22 cellular contexts compared by ENCODE assay signal in genomic region chr5:116296335-116297072, GRCh38.
"Had no signal": no experiment of that assay in that cellular context is flagged by ENCODE, and none has a peak within 500 bp of the region (broad histone marks: within the 10 kb centered on the region; RNA-seq: fewer than 3 reads in every experiment).

No MANE protein-coding gene starts in this region.

- H3K4me3 ChIP-seq: esophagus squamous epithelium, gastroesophageal sphincter, hepatocyte, left lung, lower lobe of right lung, right atrium auricular region, smooth muscle cell had no signal

- ATAC-seq: gastroesophageal sphincter; left lung; lower lobe of right lung; natural killer cell treated with Interleukin-12 subunit alpha and Interleukin-12 subunit beta and Interleukin-15 and Interleukin-18, amount 100 ng/mL, for 72 hours had no signal

- H3K27me3 ChIP-seq: esophagus squamous epithelium, gastroesophageal sphincter, hepatocyte, left lung, right atrium auricular region had no signal

- H3K27ac ChIP-seq: epithelial cell of prostate, esophagus squamous epithelium, gastroesophageal sphincter, hepatocyte, left lung, lower lobe of right lung, right atrium auricular region had no signal

- H3K27me3 Mint-ChIP-seq: central memory CD8-positive, alpha-beta T cell; memory B cell; natural killer cell treated with Interleukin-12 subunit alpha and Interleukin-12 subunit beta and Interleukin-15 and Interleukin-18, amount 100 ng/mL, for 72 hours; type B pancreatic cell had no signal

- DNase-seq: cortex of kidney; effector memory CD4-positive, alpha-beta T cell; esophagus squamous epithelium; foreskin fibroblast; head of caudate nucleus; kidney glomerular epithelial cell; left lung; lower lobe of right lung; midbrain; posterior cingulate gyrus; stimulated activated CD4-positive, alpha-beta T cell treated with anti-CD3 and anti-CD28 coated beads, Interleukin-2, amount 100 ng/mL, for 48 hours; stimulated activated naive CD4-positive, alpha-beta T cell treated with Interleukin-2 at 50 U/mL for 16 hours had no signal

- FAIRE-seq: urothelium cell line had no signal

- H3K4me1 ChIP-seq: gastroesophageal sphincter, left lung, lower lobe of right lung, right atrium auricular region had no signal

- H3K4me1 Mint-ChIP-seq: central memory CD8-positive, alpha-beta T cell; memory B cell had no signal

- H3K27ac Mint-ChIP-seq: memory B cell; natural killer cell treated with Interleukin-12 subunit alpha and Interleukin-12 subunit beta and Interleukin-15 and Interleukin-18, amount 100 ng/mL, for 72 hours; type B pancreatic cell had no signal

- H3K4me3 Mint-ChIP-seq: central memory CD8-positive, alpha-beta T cell; memory B cell; natural killer cell treated with Interleukin-12 subunit alpha and Interleukin-12 subunit beta and Interleukin-15 and Interleukin-18, amount 100 ng/mL, for 72 hours; type B pancreatic cell had no signal
